ENCODE assay signal across 8 cellular contexts in genomic region chr5:43039115-43039467, GRCh38. TPM values are rescaled to one million over a fixed set of nuclear protein-coding genes. Genes with fewer than 3 reads are reported as not detected.
A peak's percentile ranks its signal among the peaks of the same experiment; 100 is the strongest.
DNase-seq lines count a peak whose midpoint lies in the region; ATAC-seq and TF ChIP-seq lines count a peak whose summit lies in the region.

No MANE protein-coding gene starts in this region.

- no peaks in the 10 kb centered on the region for H3K27me3 Mint-ChIP-seq in activated naive CD4-positive, alpha-beta T cell treated with anti-CD3 and anti-CD28 coated beads for 36 hours (ENCODE audit: low read depth)

- CTCF ChIA-PET in activated naive CD4-positive, alpha-beta T cell treated with anti-CD3 and anti-CD28 coated beads for 36 hours (lab: Charles Lee) = interaction anchor here (1.0 to 4.8 kb wide), 11 partner anchors 9 to 130 kb away, joined by 3 to 57 read pairs (median 7); no protein-coding TSS in a partner anchor

- no peak for DNase-seq in activated naive CD4-positive, alpha-beta T cell treated with anti-CD3 and anti-CD28 coated beads for 36 hours
- DNase-seq in activated naive CD4-positive, alpha-beta T cell (lab: John Stamatoyannopoulos, UW) = no peak
- DNase-seq in adrenal gland (no peak), right lobe of liver (no peak), thyroid gland (no peak), SKM-1 (lab: John Stamatoyannopoulos, UW; ENCODE audit: unreplicated experiment) (no peak), GOT3 (lab: John Stamatoyannopoulos, UW) (no peak), activated gamma-delta T cell (lab: John Stamatoyannopoulos, UW) (no peak)

- intact Hi-C loops in activated naive CD4-positive, alpha-beta T cell treated with anti-CD3 and anti-CD28 coated beads for 36 hours (cut with micrococcal nuclease) = no loop called here
- intact Hi-C loops in adrenal gland (cut with DNase I) (no loop called here), right lobe of liver (cut with DNase I) (no loop called here), thyroid gland (cut with DNase I) (loop anchor here (5.0 kb wide), 1 partner anchor 47 kb away; no protein-coding TSS in a partner anchor)

- H3K4me1 Mint-ChIP-seq in activated naive CD4-positive, alpha-beta T cell treated with anti-CD3 and anti-CD28 coated beads for 36 hours (ENCODE audit: low read depth) = peaks cover 30% of the 10 kb centered on the region

- H3K27ac Mint-ChIP-seq in activated naive CD4-positive, alpha-beta T cell treated with anti-CD3 and anti-CD28 coated beads for 36 hours = peak overlapping the region; percentile 99

- H3K36me3 ChIP-seq in adrenal gland (replicated peaks in 1 of 2) (no peaks in the 10 kb centered on the region), right lobe of liver (no peaks in the 10 kb centered on the region), thyroid gland (no peaks in the 10 kb centered on the region)

- TF ChIP-seq CTCF in adrenal gland (IDR thresholded peaks at IDR 0.05) = no peak
- TF ChIP-seq CTCF in right lobe of liver (IDR thresholded peaks at IDR 0.05) = no peak
- TF ChIP-seq CTCF in thyroid gland (IDR thresholded peaks at IDR 0.05) = no peak

- peak overlapping the region; percentile 96 for H3K4me3 Mint-ChIP-seq in activated naive CD4-positive, alpha-beta T cell treated with anti-CD3 and anti-CD28 coated beads for 36 hours

- H3K27ac ChIP-seq in adrenal gland = peak overlapping the region in 4 of 5 donors; percentile 58 to 99 (median 96)
- peak overlapping the region; percentile 65 to 93 (median 77) for H3K27ac ChIP-seq in right lobe of liver
- H3K27ac ChIP-seq in thyroid gland = peak overlapping the region; percentile 63 to 88 (median 65)

- no peaks in the 10 kb centered on the region for H3K9me3 ChIP-seq in adrenal gland (replicated peaks in 1 of 3)
- no peaks in the 10 kb centered on the region for H3K9me3 ChIP-seq in right lobe of liver
- no peaks in the 10 kb centered on the region for H3K9me3 ChIP-seq in thyroid gland

- H3K9me3 Mint-ChIP-seq in activated naive CD4-positive, alpha-beta T cell treated with anti-CD3 and anti-CD28 coated beads for 36 hours = no peaks in the 10 kb centered on the region

- no peak for ATAC-seq in right lobe of liver

- H3K4me1 ChIP-seq in adrenal gland (replicated peaks in 1 of 2) (no peaks in the 10 kb centered on the region), right lobe of liver (peaks cover 0 to 21% (median 0%) of the 10 kb centered on the region in 4 donors), thyroid gland (peaks cover 18 to 20% of the 10 kb centered on the region in 2 donors)

- no peak for TF ChIP-seq POLR2A in adrenal gland (IDR thresholded peaks at IDR 0.05)
- no peak for TF ChIP-seq POLR2A in right lobe of liver (IDR thresholded peaks at IDR 0.05)
- no peak for TF ChIP-seq POLR2A in thyroid gland (IDR thresholded peaks at IDR 0.05)

- 44 to 67% (median 55%) methylated on average over 6 of the region's 6 CpGs for WGBS in adrenal gland, 4 donors
- 15% methylated on average over 6 of the region's 6 CpGs for whole genome bisulfite sequencing in right lobe of liver (ENCODE audit: insufficient coverage, low coverage, low lambda C conversion rate, missing lambda C conversion rate)
- whole genome bisulfite sequencing in thyroid gland, 2 donors = 42 to 50% methylated on average over 6 of the region's 6 CpGs

- H3K4me3 ChIP-seq in adrenal gland = peak overlapping the region in 2 of 4 donors; percentile 54 to 68
- peak overlapping the region; percentile 53 to 59 (median 55) for H3K4me3 ChIP-seq in right lobe of liver
- peak overlapping the region in 1 of 3 donors; percentile 45 for H3K4me3 ChIP-seq in thyroid gland (replicated peaks in 1 of 3)

- H3K27me3 ChIP-seq in adrenal gland (no peaks in the 10 kb centered on the region), right lobe of liver (peaks cover 0 to 63% of the 10 kb centered on the region in 2 donors), thyroid gland (peaks cover 48% of the 10 kb centered on the region)

- no peaks in the 10 kb centered on the region for H3K36me3 Mint-ChIP-seq in activated naive CD4-positive, alpha-beta T cell treated with anti-CD3 and anti-CD28 coated beads for 36 hours (ENCODE audit: low read depth)

RNA-seq across cellular contexts. Expression of gene ANXA2R, which starts 1.0 kb away (rescaled TPM):
- 1 to 10 TPM; 6.0 to 6.5 TPM for total RNA-seq in activated naive CD4-positive, alpha-beta T cell treated with anti-CD3 and anti-CD28 coated beads for 36 hours
- 1 to 10 TPM in 7 of 8 donors, under 1 TPM in 1; 0.30 to 3.7 (median 2.8) TPM for total RNA-seq in adrenal gland
- polyA plus RNA-seq in adrenal gland = 1 to 10 TPM in 2 of 3 donors, under 1 TPM in 1; 0.55 to 5.2 (median 3.5) TPM
- total RNA-seq in right lobe of liver = 1 to 10 TPM in 1 of 6 experiments, under 1 TPM in 5; 0.21 to 1.1 (median 0.41) TPM
- total RNA-seq in thyroid gland = 1 to 10 TPM; 1.2 to 6.3 (median 4.0) TPM
